In genomic region chr14:63134801-63135200, GRCh38 we compare ENCODE assay signal across 13 cellular contexts.
DNase-seq lines count a peak whose midpoint lies in the region; ATAC-seq and TF ChIP-seq lines count a peak whose summit lies in the region.
"Had no signal": no experiment of that assay in that cellular context is flagged by ENCODE, and none has a peak within 500 bp of the region (broad histone marks: within the 10 kb centered on the region; RNA-seq: fewer than 3 reads in every experiment).

No MANE protein-coding gene starts in this region.

- H3K4me3 ChIP-seq in GM12864 (ENCODE audit: low read depth, low read length) (no peak overlapping the region), astrocyte of the spinal cord (ENCODE audit: low read depth, low read length) (no peak overlapping the region)
- H3K4me3 ChIP-seq: lung had no signal

- H3K4me1 Mint-ChIP-seq in nephron = no peaks in the 10 kb centered on the region

- peaks cover 9% of the 10 kb centered on the region for H3K9me3 Mint-ChIP-seq in nephron

- H3K36me3 Mint-ChIP-seq in nephron (ENCODE audit: low read depth) = no peaks in the 10 kb centered on the region

- ATAC-seq in GM18502 (IDR thresholded peaks at IDR 0.05; ENCODE audit: poor library complexity, unreplicated experiment) (no peak), HG03039 (IDR thresholded peaks at IDR 0.05; ENCODE audit: unreplicated experiment) (no peak)

- TF ChIP-seq CTCF in GM12864 (IDR thresholded peaks at IDR 0.05; ENCODE audit: low read depth, low read length, missing control alignments) = peak; percentile 8
- TF ChIP-seq CTCF in astrocyte of the spinal cord (IDR thresholded peaks at IDR 0.05; ENCODE audit: low read depth, low read length) = peak; percentile 45
- peak; percentile 62 to 70 (median 67) for TF ChIP-seq CTCF in nephron (IDR thresholded peaks at IDR 0.05; ENCODE audit: unreplicated experiment in 3 of 3)

- in situ Hi-C loops in astrocyte of the spinal cord (cut with HindIII; ENCODE audit: low sequenced_read_pairs) = no loop called here

- DNase-seq in GM12864 (ENCODE audit: low read depth) = no peak
- DNase-seq in NCI-H2081 (lab: John Stamatoyannopoulos, UW) = peak; percentile 48 to 57
- DNase-seq in astrocyte of the spinal cord (ENCODE audit: low read depth, low spot score) = peak; percentile 16
- DNase-seq in SKM-1 (lab: John Stamatoyannopoulos, UW; ENCODE audit: unreplicated experiment) = no peak
- no peak for DNase-seq in ureter (ENCODE audit: low spot score)
- DNase-seq: activated CD4-positive, alpha-beta T cell treated with anti-CD3 and anti-CD28 coated beads, Interleukin-2, amount 50 U/mL, for 48 hours; cortex of kidney; NCI-H2227 treated with DMSO at 0.1 percent for 48 hours; stimulated activated CD4-positive, alpha-beta T cell treated with anti-CD3 and anti-CD28 coated beads, Interleukin-4, amount 100 ng/mL, for 24 hours had no signal

- H3K27me3 Mint-ChIP-seq in nephron (ENCODE audit: low read depth) = no peaks in the 10 kb centered on the region

- H3K27ac Mint-ChIP-seq in nephron = no peak overlapping the region

- no peak overlapping the region for H3K4me3 Mint-ChIP-seq in nephron

Comparison
In these comparisons a context has a peak if more than half of its experiments do, and no peak if none do; other contexts are left out.
1. DNase-seq: peak in NCI-H2081 (2 of 2) and astrocyte of the spinal cord (single experiment); none in GM12864 (single experiment), SKM-1 (single experiment) and ureter (single experiment).
2. CTCF ChIP-seq: peak in every context shown above with its lines; median percentile 67 in nephron; 45 in astrocyte of the spinal cord; 8 in GM12864.